Comparison of ENCODE assay signal across 8 cellular contexts in genomic region chr1:205344010-205344808, GRCh38. TPM values are rescaled to one million over a fixed set of nuclear protein-coding genes. Genes with fewer than 3 reads are reported as not detected.
DNase-seq lines count a peak whose midpoint lies in the region; ATAC-seq, FAIRE-seq and TF ChIP-seq lines count a peak whose summit lies in the region.

No MANE protein-coding gene starts in this region.

- CTCF ChIA-PET in activated CD8-positive, alpha-beta T cell treated with anti-CD3 and anti-CD28 coated beads, Interleukin-2, amount 10 ng/mL, durations not matched to agents 7 days and 5 days (lab: Charles Lee): interaction anchor here (1.0 to 2.9 kb wide), 2 partner anchors 9 to 10 kb away, joined by 3 to 20 read pairs; no protein-coding TSS in a partner anchor
- CTCF ChIA-PET in H1 (lab: Charles Lee; ENCODE audit: partially characterized antibody): interaction anchor here (0.6 to 67.1 kb wide), 9 partner anchors 8 to 180 kb away, joined by 3 to 2424 read pairs (median 4); no protein-coding TSS in a partner anchor

- TF ChIP-seq RAD21 in H1 (IDR thresholded peaks at IDR 0.05 in 1 of 2, conservative IDR thresholded peaks at IDR 0.05 in 1 of 2; ENCODE audit: low read depth in 2 of 2, low read length in 2 of 2): no peak

- peak overlapping the region; percentile 74; the same call in 1 of the 2 replicates for H3K18ac ChIP-seq in H1 (ENCODE audit: extremely low read depth, low read length)

- H3K23ac ChIP-seq in H1 (ENCODE audit: insufficient read length): no peak overlapping the region

- no peaks in the 10 kb centered on the region for H3K79me1 ChIP-seq in H1 (ENCODE audit: low read depth, low read length)

- no peak overlapping the region for H2BK120ac ChIP-seq in H1 (replicated peaks; ENCODE audit: low read depth, low read length)

- no peaks in the 10 kb centered on the region for H3K79me2 ChIP-seq in H1 (ENCODE audit: control insufficient read depth in 1 of 2, insufficient read depth in 2 of 2, low read length in 2 of 2)

- no peak overlapping the region; the same call in 1 of the 2 replicates for H2BK5ac ChIP-seq in H1 (ENCODE audit: low read depth, low read length)

- no peaks in the 10 kb centered on the region for H3K9me3 Mint-ChIP-seq in activated CD8-positive, alpha-beta T cell treated with anti-CD3 and anti-CD28 coated beads, Interleukin-2, amount 10 ng/mL, durations not matched to agents 7 days and 5 days (ENCODE audit: insufficient read depth)
- H3K9me3 Mint-ChIP-seq in naive thymus-derived CD8-positive, alpha-beta T cell: no peaks in the 10 kb centered on the region

- no peak for FAIRE-seq in H1 (lab: Jason Lieb, UNC)

- TF ChIP-seq POLR2A in H1 (IDR thresholded peaks at IDR 0.05; ENCODE audit: control extremely low read depth in 1 of 2, low read depth in 2 of 2, low read length in 2 of 2) (no peak), thyroid gland (IDR thresholded peaks at IDR 0.05) (peak in 1 of 2 donors; percentile 12)

- peaks cover 5 to 9% (median 8%) of the 10 kb centered on the region in 4 experiments for H3K4me1 ChIP-seq in H1 (replicated peaks in 1 of 4; ENCODE audit: control insufficient read depth in 3 of 4, insufficient read depth in 4 of 4, low read length in 3 of 4)
- peaks cover 13 to 26% of the 10 kb centered on the region in 2 donors for H3K4me1 ChIP-seq in thyroid gland

- H3K36me3 Mint-ChIP-seq in activated CD8-positive, alpha-beta T cell treated with anti-CD3 and anti-CD28 coated beads, Interleukin-2, amount 10 ng/mL, durations not matched to agents 7 days and 5 days (ENCODE audit: low read depth): no peaks in the 10 kb centered on the region
- no peaks in the 10 kb centered on the region for H3K36me3 Mint-ChIP-seq in naive thymus-derived CD8-positive, alpha-beta T cell

- H3K36me3 ChIP-seq in H1 (ENCODE audit: control insufficient read depth in 2 of 4, insufficient read depth in 4 of 4, low read length in 3 of 4): no peaks in the 10 kb centered on the region
- no peaks in the 10 kb centered on the region for H3K36me3 ChIP-seq in thyroid gland

- H4K8ac ChIP-seq in H1 (ENCODE audit: extremely low read depth, insufficient read depth, low read length): no peak overlapping the region; the same call in 1 of the 2 replicates

- H3K27ac Mint-ChIP-seq in activated CD8-positive, alpha-beta T cell treated with anti-CD3 and anti-CD28 coated beads, Interleukin-2, amount 10 ng/mL, durations not matched to agents 7 days and 5 days: no peak overlapping the region
- peak overlapping the region in 1 of 10 donors; percentile 53 for H3K27ac Mint-ChIP-seq in naive thymus-derived CD8-positive, alpha-beta T cell

- no peak overlapping the region for H2AK5ac ChIP-seq in H1 (ENCODE audit: low read depth, low read length)

- ATAC-seq in activated CD8-positive, alpha-beta T cell treated with anti-CD3 and anti-CD28 coated beads, Interleukin-2, amount 10 ng/mL, durations not matched to agents 7 days and 5 days: peak; percentile 38
- peak; percentile 85 to 90 for ATAC-seq in naive thymus-derived CD8-positive, alpha-beta T cell
- no peak for ATAC-seq in GM18907 (IDR thresholded peaks at IDR 0.05; ENCODE audit: unreplicated experiment)
- ATAC-seq in HG02840 (IDR thresholded peaks at IDR 0.05; ENCODE audit: low FRiP score, unreplicated experiment): no peak

- H3K27me3 ChIP-seq in H1 (replicated peaks in 1 of 4; ENCODE audit: control insufficient read depth in 3 of 4, extremely low read depth in 1 of 4, insufficient read depth in 3 of 4, low read length in 3 of 4): peaks cover 11 to 30% (median 29%) of the 10 kb centered on the region in 4 experiments
- no peaks in the 10 kb centered on the region for H3K27me3 ChIP-seq in thyroid gland

- POLR2A ChIA-PET in activated CD8-positive, alpha-beta T cell treated with anti-CD3 and anti-CD28 coated beads, Interleukin-2, amount 10 ng/mL, durations not matched to agents 7 days and 5 days (lab: Charles Lee): no interaction called here
- POLR2A ChIA-PET in H1 (lab: Charles Lee; ENCODE audit: partially characterized antibody): no interaction called here
- POLR2A ChIA-PET in naive thymus-derived CD8-positive, alpha-beta T cell (lab: Charles Lee): interaction anchor here (0.5 to 1.7 kb wide), 2 partner anchors 19 to 78 kb away, joined by 4 read pairs; no protein-coding TSS in a partner anchor

- intact Hi-C loops in thyroid gland (cut with DNase I): no loop called here

- no peak overlapping the region for H3K14ac ChIP-seq in H1 (ENCODE audit: insufficient read length)

- no peak overlapping the region for H3K4me3 Mint-ChIP-seq in activated CD8-positive, alpha-beta T cell treated with anti-CD3 and anti-CD28 coated beads, Interleukin-2, amount 10 ng/mL, durations not matched to agents 7 days and 5 days
- peak overlapping the region; percentile 60 to 86 (median 78) for H3K4me3 Mint-ChIP-seq in naive thymus-derived CD8-positive, alpha-beta T cell

- TF ChIP-seq CTCF in H1 (IDR thresholded peaks at IDR 0.05; ENCODE audit: control extremely low read depth in 1 of 3, insufficient read depth in 1 of 3, low read depth in 1 of 3, low read length in 3 of 3) (no peak), thyroid gland (IDR thresholded peaks at IDR 0.05) (no peak)

- H3K56ac ChIP-seq in H1 (replicated peaks; ENCODE audit: insufficient read length, low read depth, low read length): no peak overlapping the region

- WGBS in H1 (ENCODE audit: extremely low coverage in 1 of 2, insufficient coverage in 1 of 2, insufficient read length in 1 of 2, insufficient replicate concordance in 2 of 2, low coverage in 1 of 2, low lambda C conversion rate in 2 of 2, missing lambda C conversion rate in 1 of 2), 2 experiments: 13% methylated on average over 46 of the region's 63 CpGs; no CpG with 5 or more reads in 1 of the 2 experiments
- 18 to 19% methylated on average over 18 to 20 of the region's 63 CpGs for WGBS in thyroid gland, 2 donors

- H4K20me1 ChIP-seq in H1 (replicated peaks in 1 of 2; ENCODE audit: control insufficient read depth in 1 of 2, insufficient read depth in 2 of 2, low read length in 2 of 2): no peaks in the 10 kb centered on the region

- no peak overlapping the region for H3K4ac ChIP-seq in H1 (replicated peaks; ENCODE audit: insufficient read length, low read depth, low read length)

- H2BK12ac ChIP-seq in H1 (ENCODE audit: low read depth, low read length): peak overlapping the region; percentile 78

- H2BK20ac ChIP-seq in H1 (ENCODE audit: low read length): no peak overlapping the region

- H3K4me1 Mint-ChIP-seq in activated CD8-positive, alpha-beta T cell treated with anti-CD3 and anti-CD28 coated beads, Interleukin-2, amount 10 ng/mL, durations not matched to agents 7 days and 5 days (ENCODE audit: low read depth): peaks cover 7% of the 10 kb centered on the region
- peaks cover 9 to 30% (median 16%) of the 10 kb centered on the region in 4 donors for H3K4me1 Mint-ChIP-seq in naive thymus-derived CD8-positive, alpha-beta T cell

- no peak overlapping the region for H4K5ac ChIP-seq in H1 (ENCODE audit: insufficient read length, low read depth, low read length)

- peaks cover 60% of the 10 kb centered on the region for H3K27me3 Mint-ChIP-seq in activated CD8-positive, alpha-beta T cell treated with anti-CD3 and anti-CD28 coated beads, Interleukin-2, amount 10 ng/mL, durations not matched to agents 7 days and 5 days (ENCODE audit: low read depth)
- peaks cover 17 to 56% (median 30%) of the 10 kb centered on the region in 5 donors for H3K27me3 Mint-ChIP-seq in naive thymus-derived CD8-positive, alpha-beta T cell

- peak overlapping the region; percentile 52 to 70 (median 56) for H3K4me3 ChIP-seq in H1 (ENCODE audit: extremely low read depth in 1 of 4, insufficient read depth in 2 of 4, low read depth in 3 of 4, low read length in 4 of 4)
- peak overlapping the region in 1 of 3 donors; percentile 53 for H3K4me3 ChIP-seq in thyroid gland (replicated peaks in 1 of 3)

- H3K27ac ChIP-seq in H1 (ENCODE audit: low read depth, low read length) (no peak overlapping the region), thyroid gland (no peak overlapping the region)

- H3K4me2 ChIP-seq in H1 (ENCODE audit: insufficient read depth in 1 of 2, low read depth in 2 of 2, low read length in 2 of 2): peak overlapping the region; percentile 82 to 93

- DNase-seq in NCI-H2081 (lab: John Stamatoyannopoulos, UW) (peak; percentile 28 to 63), NCI-H2081 treated with DMSO at 0.1 percent for 48 hours (lab: John Stamatoyannopoulos, UW) (no peak), H1 (ENCODE audit: low read depth in 1 of 2, low spot score in 2 of 2) (peak in 1 of 2 experiments; percentile 72), thyroid gland (peak; percentile 46 to 50)
- peak; percentile 34 for DNase-seq in activated CD8-positive, alpha-beta T cell treated with anti-CD3 and anti-CD28 coated beads, Interleukin-2, amount 10 ng/mL, durations not matched to agents 7 days and 5 days
- DNase-seq in naive thymus-derived CD8-positive, alpha-beta T cell: peak; percentile 24 to 65 (median 40)

- no peak overlapping the region; a peak in 1 of 7 replicates for H3K9ac ChIP-seq in H1 (replicated peaks in 1 of 4; ENCODE audit: extremely low read depth in 1 of 4, low read depth in 3 of 4, low read length in 3 of 4)

- peak overlapping the region; percentile 80; the same call in 1 of the 2 replicates for H2AFZ ChIP-seq in H1 (ENCODE audit: low read length)

- no peak overlapping the region for H4K91ac ChIP-seq in H1 (replicated peaks; ENCODE audit: insufficient read length, low read length)

- H3K23me2 ChIP-seq in H1 (ENCODE audit: low read depth, low read length): peaks cover 9% of the 10 kb centered on the region; the same call in 1 of the 2 replicates

- H3K9me3 ChIP-seq in H1 (ENCODE audit: insufficient read depth in 2 of 2, low read depth in 1 of 2, low read length in 1 of 2): peaks cover 0 to 4% of the 10 kb centered on the region in 2 experiments; a peak in 1 of 4 replicates
- no peaks in the 10 kb centered on the region for H3K9me3 ChIP-seq in thyroid gland

- H2BK15ac ChIP-seq in H1 (ENCODE audit: low read length): no peak overlapping the region

- no peak for TF ChIP-seq EP300 in H1 (IDR thresholded peaks at IDR 0.05; ENCODE audit: borderline replicate concordance in 1 of 2, low read depth in 2 of 2, low read length in 2 of 2)

RNA-seq across cellular contexts. Expression of gene KLHDC8A, which starts 12.5 kb away (rescaled TPM):
- total RNA-seq in activated CD8-positive, alpha-beta T cell treated with anti-CD3 and anti-CD28 coated beads, Interleukin-2, amount 10 ng/mL, durations not matched to agents 7 days and 5 days: not detected
- 2.5 and 3.4 TPM in 2 replicates for total RNA-seq in H1 (2021; fragmentation: NEBNext Ultra II Directional; extraction: Animal tissue kit (Norgen Biotek cat#: 25700))
- 1.9 and 2.5 TPM in 2 replicates for polyA plus RNA-seq in H1 (2011; rRNA removed)
- 2.4 TPM for polyA plus RNA-seq in H1 (2011; cell fraction: cytosol; rRNA removed)
- polyA plus RNA-seq in H1 (2011; cell fraction: nucleus; rRNA removed): 2.4 TPM
- 0.83 to 2.1 TPM (median 1.5 TPM) in 4 replicates for polyA plus RNA-seq in H1 (2012, experiment 1 of 2)
- polyA plus RNA-seq in H1 (2012, experiment 2 of 2): 1.4 TPM
- 3.5 TPM for polyA plus RNA-seq in H1 (2013, experiment 1 of 2)
- 3.8 TPM for polyA plus RNA-seq in H1 (2013, experiment 2 of 2)
- polyA minus RNA-seq in H1 (2011; rRNA and poly(A)+ RNA removed): 2.5 and 4.2 TPM in 2 replicates
- 1.4 TPM for polyA minus RNA-seq in H1 (2011; cell fraction: cytosol; rRNA and poly(A)+ RNA removed)
- 1.00 TPM for polyA minus RNA-seq in H1 (2011; cell fraction: nucleus; rRNA and poly(A)+ RNA removed)
- total RNA-seq in naive thymus-derived CD8-positive, alpha-beta T cell: not detected
- polyA plus RNA-seq in naive thymus-derived CD8-positive, alpha-beta T cell: not detected
- total RNA-seq in thyroid gland: 1 to 10 TPM; 1.1 to 2.0 (median 1.5) TPM

RNA-seq across cellular contexts. Expression of gene NUAK2, which starts 22.7 kb away (rescaled TPM):
- total RNA-seq in activated CD8-positive, alpha-beta T cell treated with anti-CD3 and anti-CD28 coated beads, Interleukin-2, amount 10 ng/mL, durations not matched to agents 7 days and 5 days: 1 to 10 TPM; 1.6 TPM
- 12.7 and 12.9 TPM in 2 replicates for total RNA-seq in H1 (2021; fragmentation: NEBNext Ultra II Directional; extraction: Animal tissue kit (Norgen Biotek cat#: 25700))
- polyA plus RNA-seq in H1 (2011; rRNA removed): 9.4 and 14.5 TPM in 2 replicates
- polyA plus RNA-seq in H1 (2011; cell fraction: cytosol; rRNA removed): 8.0 TPM
- 13.3 TPM for polyA plus RNA-seq in H1 (2011; cell fraction: nucleus; rRNA removed)
- 13.2 to 13.7 TPM (median 13.5 TPM) in 4 replicates for polyA plus RNA-seq in H1 (2012, experiment 1 of 2)
- 12.2 TPM for polyA plus RNA-seq in H1 (2012, experiment 2 of 2)
- polyA plus RNA-seq in H1 (2013, experiment 1 of 2): 5.4 TPM
- polyA plus RNA-seq in H1 (2013, experiment 2 of 2): 5.1 TPM
- 12.4 and 13.8 TPM in 2 replicates for polyA minus RNA-seq in H1 (2011; rRNA and poly(A)+ RNA removed)
- 15.0 TPM for polyA minus RNA-seq in H1 (2011; cell fraction: cytosol; rRNA and poly(A)+ RNA removed)
- polyA minus RNA-seq in H1 (2011; cell fraction: nucleus; rRNA and poly(A)+ RNA removed): 13.2 TPM
- 10 to 100 TPM; 46.9 to 47.9 TPM for total RNA-seq in naive thymus-derived CD8-positive, alpha-beta T cell
- polyA plus RNA-seq in naive thymus-derived CD8-positive, alpha-beta T cell: 10 to 100 TPM; 14.3 to 73.6 (median 34.0) TPM
- 10 to 100 TPM; 16.8 to 41.0 (median 26.8) TPM for total RNA-seq in thyroid gland

Comparison
In these comparisons a context has a peak if more than half of its experiments do, and no peak if none do; other contexts are left out.
1. ATAC-seq: peak in activated CD8-positive, alpha-beta T cell treated with anti-CD3 and anti-CD28 coated beads, Interleukin-2, amount 10 ng/mL, durations not matched to agents 7 days and 5 days (single experiment) and naive thymus-derived CD8-positive, alpha-beta T cell (2 of 2); none in GM18907 (single experiment) and HG02840 (single experiment).